Comparison of ENCODE assay signal across 17 cellular contexts in the genomic region with DNA sequence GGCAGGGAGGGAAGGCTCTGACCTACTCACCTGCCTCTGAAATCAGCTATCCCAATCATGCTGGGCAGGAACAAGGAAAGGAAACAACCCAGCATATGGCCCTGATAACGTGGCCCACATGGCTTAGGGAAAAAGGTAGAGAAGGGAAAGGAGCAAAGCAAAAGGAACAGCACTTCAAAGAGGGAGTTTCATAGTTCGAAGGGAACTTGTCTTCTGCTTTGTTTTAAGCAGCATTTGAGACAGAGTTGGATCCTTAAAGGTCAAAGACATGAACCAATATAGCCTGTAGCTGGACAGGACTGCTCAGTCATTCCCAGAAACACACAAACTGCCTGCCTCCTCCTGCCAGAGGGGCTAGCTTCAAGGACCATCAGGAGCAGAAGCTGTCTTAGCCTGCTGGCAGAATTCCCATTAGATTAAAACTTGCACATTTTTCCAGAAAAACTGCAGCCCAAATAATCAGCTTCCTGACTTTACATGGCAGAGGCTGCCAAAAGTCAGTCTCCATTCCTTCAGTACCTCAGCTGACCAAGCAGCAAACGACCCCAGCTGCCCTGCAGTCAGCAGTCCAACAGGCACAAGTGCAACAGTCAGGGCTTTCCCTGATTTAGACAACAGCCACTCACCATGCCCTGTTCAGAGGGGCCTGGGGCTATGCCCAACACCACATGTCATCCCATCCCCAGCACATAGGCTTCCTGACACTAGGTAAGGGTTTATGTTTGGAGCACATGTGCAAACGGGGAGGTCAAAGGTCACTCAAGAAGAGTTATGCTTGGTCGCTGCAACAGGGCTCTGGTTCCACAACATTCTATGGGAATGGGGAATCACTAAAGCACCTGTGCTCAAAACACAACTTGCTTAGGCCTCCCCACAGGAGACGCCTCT. TPM values are rescaled to one million over a fixed set of nuclear protein-coding genes. Genes with fewer than 3 reads are reported as not detected.
DNase-seq lines count a peak whose midpoint lies in the region; ATAC-seq, FAIRE-seq and TF ChIP-seq lines count a peak whose summit lies in the region.
"Had no signal": no experiment of that assay in that cellular context is flagged by ENCODE, and none has a peak within 500 bp of the region (broad histone marks: within the 10 kb centered on the region; RNA-seq: fewer than 3 reads in every experiment).

No MANE protein-coding gene starts in this region.

- ATAC-seq in heart left ventricle (peak; percentile 13 to 63 (median 55)), pancreas (peak; percentile 29 to 60 (median 54)), GM18909 (IDR thresholded peaks at IDR 0.05; ENCODE audit: poor library complexity, unreplicated experiment) (no peak), HG03521 (IDR thresholded peaks at IDR 0.05; ENCODE audit: unreplicated experiment) (no peak), GM21723 (IDR thresholded peaks at IDR 0.05; ENCODE audit: unreplicated experiment) (no peak), GM19328 (IDR thresholded peaks at IDR 0.05; ENCODE audit: unreplicated experiment) (no peak)
- ATAC-seq: activated CD4-positive, alpha-beta T cell treated with anti-CD3 and anti-CD28 coated beads for 36 hours; activated T-cell treated with anti-CD3 and anti-CD28 coated beads, Interleukin-2, amount 50 U/mL, for 4 hours; natural killer cell treated with Interleukin-12 subunit alpha and Interleukin-12 subunit beta and Interleukin-15 and Interleukin-18, amount 100 ng/mL, for 72 hours; T-helper 17 cell had no signal

- no peaks in the 10 kb centered on the region for H3K9me3 Mint-ChIP-seq in Caco-2 (ENCODE audit: unreplicated experiment)
- H3K9me3 Mint-ChIP-seq: activated T-cell treated with anti-CD3 and anti-CD28 coated beads, Interleukin-2, amount 50 U/mL, for 4 hours; natural killer cell treated with Interleukin-12 subunit alpha and Interleukin-12 subunit beta and Interleukin-15 and Interleukin-18, amount 100 ng/mL, for 72 hours had no signal

- H3K4me1 ChIP-seq in Caco-2 (no peaks in the 10 kb centered on the region), heart left ventricle (peaks cover 5 to 30% (median 24%) of the 10 kb centered on the region in 12 donors), pancreas (peaks cover 8 to 19% (median 17%) of the 10 kb centered on the region in 3 donors)

- no TSS peak for BruUV-seq in Caco-2 (replicated peaks; lab: Mats Ljungman, UMichigan)

- POLR2A ChIA-PET in Caco-2 (lab: Charles Lee): no interaction called here

- H3K4me1 Mint-ChIP-seq in Caco-2 (ENCODE audit: low read depth, unreplicated experiment): peaks cover 10% of the 10 kb centered on the region

- peak overlapping the region; percentile 51 for H3K27ac Mint-ChIP-seq in Caco-2 (ENCODE audit: unreplicated experiment)
- H3K27ac Mint-ChIP-seq: activated CD4-positive, alpha-beta T cell treated with anti-CD3 and anti-CD28 coated beads for 36 hours; natural killer cell treated with Interleukin-12 subunit alpha and Interleukin-12 subunit beta and Interleukin-15 and Interleukin-18, amount 100 ng/mL, for 72 hours; T-helper 17 cell had no signal

- H3K27me3 Mint-ChIP-seq in Caco-2 (ENCODE audit: insufficient read depth, unreplicated experiment): no peaks in the 10 kb centered on the region
- H3K27me3 Mint-ChIP-seq: activated CD4-positive, alpha-beta T cell treated with anti-CD3 and anti-CD28 coated beads for 36 hours; natural killer cell treated with Interleukin-12 subunit alpha and Interleukin-12 subunit beta and Interleukin-15 and Interleukin-18, amount 100 ng/mL, for 72 hours; T-helper 17 cell had no signal

- H3K27me3 ChIP-seq in Caco-2 (replicated peaks; ENCODE audit: control insufficient read depth, insufficient read depth, low read length) (no peaks in the 10 kb centered on the region), heart left ventricle (no peaks in the 10 kb centered on the region), pancreas (no peaks in the 10 kb centered on the region)

- intact Hi-C loops in Caco-2 (cut with micrococcal nuclease; ENCODE audit: unreplicated experiment) (no loop called here), heart left ventricle (cut with DNase I) (no loop called here), pancreas (cut with DNase I) (no loop called here)

- DNase-seq in Caco-2: peak in 1 of 2 experiments; percentile 18
- peak; percentile 48 for DNase-seq in cerebellum (ENCODE audit: low spot score)
- no peak for DNase-seq in heart left ventricle
- peak in 2 of 6 donors; percentile 7 to 13 for DNase-seq in pancreas
- DNase-seq: activated CD4-positive, alpha-beta T cell treated with anti-CD3 and anti-CD28 coated beads for 36 hours; activated T-cell treated with anti-CD3 and anti-CD28 coated beads, Interleukin-2, amount 50 U/mL, for 4 hours; NCI-H187 treated with DMSO at 0.1 percent for 48 hours; NCI-H524; RPMI8226; T-helper 17 cell had no signal

- no peak overlapping the region for H3K4me3 ChIP-seq in Caco-2 (ENCODE audit: low read depth, low read length)
- H3K4me3 ChIP-seq in heart left ventricle: no peak overlapping the region
- no peak overlapping the region for H3K4me3 ChIP-seq in pancreas

- CTCF ChIA-PET in Caco-2 (lab: Charles Lee): interaction anchor here (1.5 kb wide), 1 partner anchor 43 kb away, joined by 4 read pairs; no protein-coding TSS in a partner anchor

- TF ChIP-seq CTCF in Caco-2 (IDR thresholded peaks at IDR 0.05; ENCODE audit: insufficient read depth in 1 of 2, low read depth in 1 of 2, low read length in 1 of 2, severe bottlenecking in 1 of 2, unreplicated experiment in 1 of 2) (no peak), heart left ventricle (IDR thresholded peaks at IDR 0.05) (no peak), pancreas (IDR thresholded peaks at IDR 0.05) (no peak)

- H3K4me3 Mint-ChIP-seq in Caco-2 (ENCODE audit: unreplicated experiment): no peak overlapping the region
- H3K4me3 Mint-ChIP-seq: activated CD4-positive, alpha-beta T cell treated with anti-CD3 and anti-CD28 coated beads for 36 hours; activated T-cell treated with anti-CD3 and anti-CD28 coated beads, Interleukin-2, amount 50 U/mL, for 4 hours; natural killer cell treated with Interleukin-12 subunit alpha and Interleukin-12 subunit beta and Interleukin-15 and Interleukin-18, amount 100 ng/mL, for 72 hours had no signal

- H3K27ac ChIP-seq in heart left ventricle (peak overlapping the region in 8 of 12 donors; percentile 22 to 68 (median 34)), pancreas (peak overlapping the region in 2 of 4 donors; percentile 5 to 31)
- H3K27ac ChIP-seq: HL-60 had no signal

- FAIRE-seq in pancreas (lab: Jason Lieb, UNC): no peak
- FAIRE-seq: H54 had no signal

- peaks cover 24% of the 10 kb centered on the region for H3K36me3 Mint-ChIP-seq in Caco-2 (ENCODE audit: insufficient read depth, unreplicated experiment)
- H3K36me3 Mint-ChIP-seq: natural killer cell treated with Interleukin-12 subunit alpha and Interleukin-12 subunit beta and Interleukin-15 and Interleukin-18, amount 100 ng/mL, for 72 hours had no signal

- WGBS in heart left ventricle, 4 donors: 53 to 59% (median 54%) methylated on average over 6 of the region's 6 CpGs
- 38 to 39% methylated on average over 6 of the region's 6 CpGs for WGBS in pancreas, 2 donors

- no peak for TF ChIP-seq POLR2A in heart left ventricle (IDR thresholded peaks at IDR 0.05)

- H3K36me3 ChIP-seq in Caco-2 (ENCODE audit: control insufficient read depth, insufficient read depth, low read length): peaks cover 4% of the 10 kb centered on the region; the same call in 1 of the 2 replicates
- peaks cover 0 to 24% (median 16%) of the 10 kb centered on the region in 9 donors for H3K36me3 ChIP-seq in heart left ventricle
- H3K36me3 ChIP-seq in pancreas: no peaks in the 10 kb centered on the region

- H3K9me3 ChIP-seq in Caco-2: peaks cover 4% of the 10 kb centered on the region; the same call in 1 of the 2 replicates
- no peaks in the 10 kb centered on the region for H3K9me3 ChIP-seq in heart left ventricle
- H3K9me3 ChIP-seq in pancreas: no peaks in the 10 kb centered on the region

RNA-seq across cellular contexts. Expression of gene RANBP10, which starts 32.5 kb away (rescaled TPM):
- total RNA-seq in Caco-2 (2022): 21.8 and 23.8 TPM in 2 replicates
- 8.3 TPM for total RNA-seq in cerebellum
- 10 to 100 TPM in 6 of 9 donors, 1 to 10 TPM in 3; 7.1 to 19.7 (median 12.3) TPM for total RNA-seq in heart left ventricle
- polyA plus RNA-seq in heart left ventricle: 10 to 100 TPM in 1 of 2 donors, 1 to 10 TPM in 1; 5.6 to 11.2 TPM
- total RNA-seq in pancreas: 10 to 100 TPM in 4 of 6 donors, 1 to 10 TPM in 2; 8.7 to 15.4 (median 11.3) TPM
- 10 to 100 TPM; 11.4 to 11.8 TPM for polyA plus RNA-seq in pancreas

RNA-seq across cellular contexts. Expression of gene TSNAXIP1, which starts 32.9 kb away (rescaled TPM):
- total RNA-seq in Caco-2 (2022): 0.84 and 0.91 TPM in 2 replicates
- 4.1 TPM for total RNA-seq in cerebellum
- under 1 TPM in 8 of 9 donors, not detected in 1; 0.16 to 0.93 (median 0.46) TPM for total RNA-seq in heart left ventricle
- under 1 TPM; 0.67 to 0.76 TPM for polyA plus RNA-seq in heart left ventricle
- total RNA-seq in pancreas: 1 to 10 TPM in 2 of 6 donors, under 1 TPM in 4; 0.25 to 1.5 (median 0.96) TPM
- 10 to 100 TPM in 1 of 2 donors, 1 to 10 TPM in 1; 5.8 to 11.1 TPM for polyA plus RNA-seq in pancreas

RNA-seq across cellular contexts. Expression of gene GFOD2, which starts 54.7 kb away (rescaled TPM):
- total RNA-seq in Caco-2 (2022) (12.7 and 13.4 TPM in 2 replicates), cerebellum (49.3 TPM), heart left ventricle (10 to 100 TPM in 3 of 9 donors, 1 to 10 TPM in 6; 6.5 to 11.7 (median 9.8) TPM), pancreas (10 to 100 TPM in 2 of 6 donors, 1 to 10 TPM in 4; 6.4 to 12.9 (median 8.8) TPM)
- polyA plus RNA-seq in heart left ventricle (10 to 100 TPM in 1 of 2 donors, 1 to 10 TPM in 1; 8.2 to 15.4 TPM), pancreas (10 to 100 TPM; 10.0 to 17.2 TPM)

Comparison
In these comparisons a context has a peak if more than half of its experiments do, and no peak if none do; other contexts are left out.
1. ATAC-seq: peak in heart left ventricle (4 of 4) and pancreas (4 of 4); none in GM18909 (single experiment), HG03521 (single experiment), GM21723 (single experiment) and GM19328 (single experiment).